Comparison of ENCODE assay signal across 26 cellular contexts in genomic region chr22:25141994-25142620, GRCh38. TPM values are rescaled to one million over a fixed set of nuclear protein-coding genes. Genes with fewer than 3 reads are reported as not detected.
A peak's percentile ranks its signal among the peaks of the same experiment; 100 is the strongest.
DNase-seq lines count a peak whose midpoint lies in the region; ATAC-seq and TF ChIP-seq lines count a peak whose summit lies in the region.
"Had no signal": no experiment of that assay in that cellular context is flagged by ENCODE, and none has a peak within 500 bp of the region (broad histone marks: within the 10 kb centered on the region; RNA-seq: fewer than 3 reads in every experiment).

No MANE protein-coding gene starts in this region.

- H3K23me2 ChIP-seq in H9 (ENCODE audit: insufficient read length, low read depth, low read length, poor library complexity, severe bottlenecking) = peaks cover 2% of the 10 kb centered on the region

- H3K14ac ChIP-seq in H9 (ENCODE audit: insufficient read depth, low read length) = no peak overlapping the region

- H4K8ac ChIP-seq in H9 (replicated peaks; ENCODE audit: insufficient read length, low read depth, low read length) = no peak overlapping the region

- TF ChIP-seq CTCF in BE2C (IDR thresholded peaks at IDR 0.05; ENCODE audit: low read depth, low read length) (no peak), H9 (conservative IDR thresholded peaks at IDR 0.05) (no peak; the same call in 2 of the 3 replicates), neural crest cell (conservative IDR thresholded peaks at IDR 0.05) (no peak)

- H2AFZ ChIP-seq in H9 (ENCODE audit: low read length) = no peak overlapping the region

- H3K9me3 Mint-ChIP-seq in H9 (no peaks in the 10 kb centered on the region; a peak in 1 of 5 replicates), neural crest cell (no peaks in the 10 kb centered on the region)
- H3K9me3 Mint-ChIP-seq: CD4-positive, alpha-beta T cell; immature natural killer cell; stimulated activated effector memory CD8-positive, alpha-beta T cell treated with anti-CD3 and anti-CD28 coated beads, Interleukin-12 subunit alpha, Interleukin-12 subunit beta, amount 100 ng/mL, for 72 hours had no signal

- H3K27ac Mint-ChIP-seq in H9 = peak overlapping the region in 2 of 3 experiments; percentile 24 to 28; a peak in 1 of 7 replicates
- peak overlapping the region; percentile 57 for H3K27ac Mint-ChIP-seq in neural crest cell (ENCODE audit: unreplicated experiment)
- H3K27ac Mint-ChIP-seq: CD4-positive, alpha-beta T cell; immature natural killer cell; stimulated activated effector memory CD8-positive, alpha-beta T cell treated with anti-CD3 and anti-CD28 coated beads, Interleukin-12 subunit alpha, Interleukin-12 subunit beta, amount 100 ng/mL, for 72 hours had no signal

- H2BK120ac ChIP-seq in H9 (ENCODE audit: low read depth, low read length, poor library complexity, severe bottlenecking) = no peak overlapping the region

- H3K27me3 ChIP-seq in BE2C (no peaks in the 10 kb centered on the region), H9 (ENCODE audit: insufficient read depth, low read length) (no peaks in the 10 kb centered on the region)
- H3K27me3 ChIP-seq: heart right ventricle, left lung, suprapubic skin had no signal

- no peak overlapping the region for H3T11ph ChIP-seq in H9 (ENCODE audit: low read length)

- no peaks in the 10 kb centered on the region; the same call in 1 of the 2 replicates for H3K9me3 ChIP-seq in BE2C
- H3K9me3 ChIP-seq in H9 (ENCODE audit: control insufficient read depth, low read depth, low read length) = no peaks in the 10 kb centered on the region
- H3K9me3 ChIP-seq: left lung, suprapubic skin had no signal

- H3K56ac ChIP-seq in H9 (ENCODE audit: insufficient read length, low read depth, low read length) = no peak overlapping the region

- no peaks in the 10 kb centered on the region; the same call in 1 of the 2 replicates for H3K79me2 ChIP-seq in H9 (ENCODE audit: insufficient read depth, low read length)

- no peak for ATAC-seq in GM21526 (IDR thresholded peaks at IDR 0.05; ENCODE audit: low FRiP score, unreplicated experiment)
- ATAC-seq: activated T-cell treated with anti-CD3 and anti-CD28 coated beads, Interleukin-2, amount 50 U/mL, for 4 hours; heart right ventricle; left lung; stimulated activated effector memory CD8-positive, alpha-beta T cell treated with anti-CD3 and anti-CD28 coated beads, Interleukin-12 subunit alpha, Interleukin-12 subunit beta, amount 100 ng/mL, for 72 hours had no signal

- DNase-seq in BE2C (peak; percentile 31), H9 (peak; percentile 44), astrocyte of the hippocampus (ENCODE audit: low read depth, low spot score) (peak; percentile 45), neural crest cell (ENCODE audit: low read depth, low spot score) (no peak), NCI-H2081 treated with DMSO at 0.1 percent for 48 hours (lab: John Stamatoyannopoulos, UW) (no peak), activated T-cell treated with anti-CD3 and anti-CD28 coated beads for 4 hours (no peak)
- DNase-seq: activated CD4-positive, alpha-beta T cell treated with anti-CD3 and anti-CD28 coated beads for 1 hour; activated naive CD4-positive, alpha-beta T cell treated with Interleukin-2 at 50 U/mL for 16 hours; activated T-cell treated with anti-CD3 and anti-CD28 coated beads, Interleukin-2, amount 50 U/mL, for 4 hours; CD4-positive, alpha-beta T cell; dermis blood vessel endothelial cell; HCEC 1CT; heart right ventricle; immature natural killer cell; left lung; midbrain; NCI-H187 treated with DMSO at 0.1 percent for 48 hours; nephron progenitor cell; stimulated activated CD4-positive, alpha-beta T cell treated with anti-CD3 and anti-CD28 coated beads, Interleukin-1b, Interleukin-23, amount 100 ng/mL, for 48 hours had no signal

- H3K4me3 Mint-ChIP-seq in H9 = no peak overlapping the region
- H3K4me3 Mint-ChIP-seq in neural crest cell = no peak overlapping the region
- H3K4me3 Mint-ChIP-seq: activated T-cell treated with anti-CD3 and anti-CD28 coated beads, Interleukin-2, amount 50 U/mL, for 4 hours; CD4-positive, alpha-beta T cell; immature natural killer cell; nephron progenitor cell; stimulated activated effector memory CD8-positive, alpha-beta T cell treated with anti-CD3 and anti-CD28 coated beads, Interleukin-12 subunit alpha, Interleukin-12 subunit beta, amount 100 ng/mL, for 72 hours had no signal

- no peaks in the 10 kb centered on the region for H3K27me3 Mint-ChIP-seq in H9 (ENCODE audit: low read depth)
- no peaks in the 10 kb centered on the region for H3K27me3 Mint-ChIP-seq in neural crest cell (ENCODE audit: low read depth)
- H3K27me3 Mint-ChIP-seq: CD4-positive, alpha-beta T cell had no signal

- no peak overlapping the region for H2BK15ac ChIP-seq in H9 (ENCODE audit: low read depth, low read length)

- no peak overlapping the region for H3K18ac ChIP-seq in H9 (ENCODE audit: insufficient read length, low read depth, low read length)

- H2AK5ac ChIP-seq in H9 (ENCODE audit: insufficient read length, low read length) = no peak overlapping the region

- no peak overlapping the region for H3K4me2 ChIP-seq in H9 (ENCODE audit: insufficient read depth, insufficient read length, low read length)

- no CpG with 5 or more reads among the region's 9 CpGs for WGBS in H9 (ENCODE audit: extremely low coverage, insufficient read length, low lambda C conversion rate)

- no peak overlapping the region for H3K4me3 ChIP-seq in BE2C (ENCODE audit: low read depth, low read length)
- H3K4me3 ChIP-seq: heart right ventricle, left lung, skin epidermis, suprapubic skin had no signal

- H2BK12ac ChIP-seq in H9 (ENCODE audit: insufficient read length, low read depth, low read length) = no peak overlapping the region

- no peak overlapping the region for H4K5ac ChIP-seq in H9 (ENCODE audit: insufficient read length, low read depth, low read length)

- no peaks in the 10 kb centered on the region for H3K36me3 ChIP-seq in BE2C
- H3K36me3 ChIP-seq: heart right ventricle, left lung, suprapubic skin had no signal

- H4K91ac ChIP-seq in H9 (ENCODE audit: insufficient read length, low read depth, low read length) = no peak overlapping the region

- no peak overlapping the region for H3K4ac ChIP-seq in H9 (ENCODE audit: low read depth, low read length)

- no peak overlapping the region for H3K23ac ChIP-seq in H9 (ENCODE audit: insufficient read length, low read depth, low read length)

- no peaks in the 10 kb centered on the region for H3K79me1 ChIP-seq in H9 (ENCODE audit: insufficient read depth, low read depth, low read length, poor library complexity, severe bottlenecking)

- H4K20me1 ChIP-seq in H9 (ENCODE audit: control insufficient read depth, insufficient read depth, insufficient read length) = no peaks in the 10 kb centered on the region

- H3K4me1 Mint-ChIP-seq in H9 (peaks cover 11 to 15% of the 10 kb centered on the region in 2 experiments), neural crest cell (no peaks in the 10 kb centered on the region)
- H3K4me1 Mint-ChIP-seq: immature natural killer cell; stimulated activated effector memory CD8-positive, alpha-beta T cell treated with anti-CD3 and anti-CD28 coated beads, Interleukin-12 subunit alpha, Interleukin-12 subunit beta, amount 100 ng/mL, for 72 hours had no signal

- no peak overlapping the region for H3K27ac ChIP-seq in H9 (ENCODE audit: insufficient read length, low read depth, low read length)
- H3K27ac ChIP-seq: left lung, suprapubic skin had no signal

- H3K36me3 Mint-ChIP-seq in H9 (ENCODE audit: insufficient read depth in 1 of 3, low read depth in 3 of 3) (peaks cover 1 to 7% (median 4%) of the 10 kb centered on the region in 3 experiments; a peak in 3 of 7 replicates), neural crest cell (ENCODE audit: low read depth) (no peaks in the 10 kb centered on the region)
- H3K36me3 Mint-ChIP-seq: stimulated activated effector memory CD8-positive, alpha-beta T cell treated with anti-CD3 and anti-CD28 coated beads, Interleukin-12 subunit alpha, Interleukin-12 subunit beta, amount 100 ng/mL, for 72 hours had no signal

- H3K9ac ChIP-seq in H9 (ENCODE audit: extremely low read depth, insufficient read length, low read length) = no peak overlapping the region

- no peak overlapping the region for H2BK5ac ChIP-seq in H9 (ENCODE audit: insufficient read length, low read length)

- H3K4me1 ChIP-seq in BE2C = no peaks in the 10 kb centered on the region
- peaks cover 2% of the 10 kb centered on the region; the same call in 1 of the 2 replicates for H3K4me1 ChIP-seq in H9 (ENCODE audit: insufficient read depth, low read length)

- H2BK20ac ChIP-seq in H9 (ENCODE audit: low read depth, low read length, poor library complexity, severe bottlenecking) = no peak overlapping the region

RNA-seq across cellular contexts. Expression of gene CRYBB3, which starts 57.6 kb away (rescaled TPM):
- polyA plus RNA-seq in BE2C (2012; ENCODE audit: insufficient read depth, insufficient read length, low read depth) = not detected
- 0.39 and 0.53 TPM in 2 replicates for total RNA-seq in H9 (2021)
- total RNA-seq in neural crest cell = not detected in 2 replicates
- total RNA-seq: CD4-positive, alpha-beta T cell; dermis blood vessel endothelial cell; G401; NCI-H460; posterior vena cava; suprapubic skin had no signal
- polyA plus RNA-seq: immature natural killer cell had no signal

Comparison
In these comparisons a context has a peak if more than half of its experiments do, and no peak if none do; other contexts are left out.
1. DNase-seq: peak in BE2C (single experiment), H9 (single experiment) and astrocyte of the hippocampus (single experiment); none in neural crest cell (single experiment), NCI-H2081 treated with DMSO at 0.1 percent for 48 hours (single experiment) and activated T-cell treated with anti-CD3 and anti-CD28 coated beads for 4 hours (single experiment).